ENCODE assay signal across 16 cellular contexts in genomic region chr10:58674260-58674659, GRCh38.
A peak's percentile ranks its signal among the peaks of the same experiment; 100 is the strongest.
DNase-seq lines count a peak whose midpoint lies in the region; ATAC-seq, FAIRE-seq and TF ChIP-seq lines count a peak whose summit lies in the region.
"Had no signal": no experiment of that assay in that cellular context is flagged by ENCODE, and none has a peak within 500 bp of the region (broad histone marks: within the 10 kb centered on the region; RNA-seq: fewer than 3 reads in every experiment).

No MANE protein-coding gene starts in this region.

- H3K4me3 Mint-ChIP-seq in chondrocyte (ENCODE audit: unreplicated experiment): no peak overlapping the region
- H3K4me3 Mint-ChIP-seq in natural killer cell treated with Interleukin-12 subunit alpha and Interleukin-12 subunit beta and Interleukin-15 and Interleukin-18, amount 100 ng/mL, for 72 hours: no peak overlapping the region
- no peak overlapping the region for H3K4me3 Mint-ChIP-seq in effector memory CD8-positive, alpha-beta T cell
- H3K4me3 Mint-ChIP-seq: CD14-positive monocyte; CD8-positive, alpha-beta T cell had no signal

- H3K27ac Mint-ChIP-seq in chondrocyte (ENCODE audit: unreplicated experiment): peak overlapping the region; percentile 86
- no peak overlapping the region for H3K27ac Mint-ChIP-seq in natural killer cell treated with Interleukin-12 subunit alpha and Interleukin-12 subunit beta and Interleukin-15 and Interleukin-18, amount 100 ng/mL, for 72 hours
- H3K27ac Mint-ChIP-seq in effector memory CD8-positive, alpha-beta T cell: no peak overlapping the region
- H3K27ac Mint-ChIP-seq: CD8-positive, alpha-beta T cell had no signal

- peaks cover 43% of the 10 kb centered on the region for H3K4me1 Mint-ChIP-seq in chondrocyte (ENCODE audit: low read depth)
- H3K4me1 Mint-ChIP-seq in natural killer cell treated with Interleukin-12 subunit alpha and Interleukin-12 subunit beta and Interleukin-15 and Interleukin-18, amount 100 ng/mL, for 72 hours (ENCODE audit: low read depth in 2 of 2): no peaks in the 10 kb centered on the region
- H3K4me1 Mint-ChIP-seq in effector memory CD8-positive, alpha-beta T cell (ENCODE audit: low read depth in 2 of 2): no peaks in the 10 kb centered on the region
- H3K4me1 Mint-ChIP-seq: CD14-positive monocyte had no signal

- DNase-seq in H54 (ENCODE audit: insufficient read length, low spot score) (no peak), chondrocyte (ENCODE audit: low spot score) (no peak), pulmonary artery endothelial cell (ENCODE audit: low read depth, low spot score) (peak; percentile 26), superior temporal gyrus (ENCODE audit: extremely low spot score) (no peak)
- no peak for DNase-seq in natural killer cell treated with Interleukin-12 subunit alpha and Interleukin-12 subunit beta and Interleukin-15 and Interleukin-18, amount 100 ng/mL, for 72 hours (ENCODE audit: low spot score)
- DNase-seq in effector memory CD8-positive, alpha-beta T cell: no peak
- no peak for DNase-seq in activated CD4-positive, alpha-beta T cell treated with anti-CD3 and anti-CD28 coated beads, Interleukin-2, amount 50 U/mL, for 4 hours
- DNase-seq: CD8-positive, alpha-beta T cell; COR-L47; DMS153; DMS79 treated with DMSO at 0.1 percent for 48 hours had no signal

- FAIRE-seq in H54 (lab: Jason Lieb, UNC): peak; percentile 58
- FAIRE-seq: A549, D721Med had no signal

- TF ChIP-seq CTCF in chondrocyte (IDR thresholded peaks at IDR 0.05): no peak

- H3K27me3 Mint-ChIP-seq in chondrocyte (ENCODE audit: low read depth): no peaks in the 10 kb centered on the region
- H3K27me3 Mint-ChIP-seq in natural killer cell treated with Interleukin-12 subunit alpha and Interleukin-12 subunit beta and Interleukin-15 and Interleukin-18, amount 100 ng/mL, for 72 hours: peaks cover 0 to 2% of the 10 kb centered on the region in 2 donors
- no peaks in the 10 kb centered on the region for H3K27me3 Mint-ChIP-seq in effector memory CD8-positive, alpha-beta T cell

- H3K9me3 Mint-ChIP-seq in chondrocyte (ENCODE audit: low read depth): peaks cover 10% of the 10 kb centered on the region
- peaks cover 14% of the 10 kb centered on the region for H3K9me3 Mint-ChIP-seq in natural killer cell treated with Interleukin-12 subunit alpha and Interleukin-12 subunit beta and Interleukin-15 and Interleukin-18, amount 100 ng/mL, for 72 hours
- H3K9me3 Mint-ChIP-seq in effector memory CD8-positive, alpha-beta T cell: peaks cover 0 to 2% of the 10 kb centered on the region in 2 donors
- H3K9me3 Mint-ChIP-seq: CD8-positive, alpha-beta T cell had no signal

- ATAC-seq in SK-N-SH treated with all-trans-retinoic acid at 6 μM for 48 hours: 0 out of 3 replicates have a peak, but pooled peaks have one; percentile 33
- no peak for ATAC-seq in natural killer cell treated with Interleukin-12 subunit alpha and Interleukin-12 subunit beta and Interleukin-15 and Interleukin-18, amount 100 ng/mL, for 72 hours
- ATAC-seq in effector memory CD8-positive, alpha-beta T cell (replicated peaks): no peak
- ATAC-seq: A549; CD8-positive, alpha-beta T cell; HCT116 had no signal

- no peak for TF ChIP-seq POLR2A in H54 (IDR thresholded peaks at IDR 0.05; ENCODE audit: low read depth, low read length)

- peaks cover 4% of the 10 kb centered on the region for H3K36me3 Mint-ChIP-seq in chondrocyte (ENCODE audit: low read depth)
- peaks cover 9% of the 10 kb centered on the region for H3K36me3 Mint-ChIP-seq in natural killer cell treated with Interleukin-12 subunit alpha and Interleukin-12 subunit beta and Interleukin-15 and Interleukin-18, amount 100 ng/mL, for 72 hours
- no peaks in the 10 kb centered on the region for H3K36me3 Mint-ChIP-seq in effector memory CD8-positive, alpha-beta T cell (ENCODE audit: insufficient read depth)
- H3K36me3 Mint-ChIP-seq: CD14-positive monocyte; CD8-positive, alpha-beta T cell had no signal

TF ChIP-seq in SK-N-SH treated with all-trans-retinoic acid at 6 μM for 48 hours, 23 proteins besides CTCF, POLR2A, EP300 and RAD21:
- TF ChIP-seq ISL1 (CRISPR knock-in tag; IDR thresholded peaks at IDR 0.05) (no peak), SNAI2 (CRISPR knock-in tag; IDR thresholded peaks at IDR 0.05) (no peak), POU6F1 (CRISPR knock-in tag; IDR thresholded peaks at IDR 0.05; ENCODE audit: borderline replicate concordance, low read depth) (no peak), PPARA (CRISPR knock-in tag; IDR thresholded peaks at IDR 0.05; ENCODE audit: borderline replicate concordance) (no peak), ARNTL (CRISPR knock-in tag; IDR thresholded peaks at IDR 0.05; ENCODE audit: borderline replicate concordance, low read depth) (no peak), CSRNP3 (CRISPR knock-in tag; IDR thresholded peaks at IDR 0.05) (no peak), ZNF70 (CRISPR knock-in tag; IDR thresholded peaks at IDR 0.05) (no peak)
TF ChIP-seq in SK-N-SH treated with all-trans-retinoic acid at 6 μM for 48 hours: peak in this region for 0.
